Comparison of ENCODE assay signal across 21 cellular contexts in genomic region chr9:98229620-98230019, GRCh38.
"Had no signal": no experiment of that assay in that cellular context is flagged by ENCODE, and none has a peak within 500 bp of the region (broad histone marks: within the 10 kb centered on the region; RNA-seq: fewer than 3 reads in every experiment).

No MANE protein-coding gene starts in this region.

- H3K4me3 Mint-ChIP-seq: activated CD4-positive, alpha-beta memory T cell treated with anti-CD3 and anti-CD28 coated beads for 36 hours; activated naive CD8-positive, alpha-beta T cell; activated T-helper 1 cell treated with anti-CD3 and anti-CD28 coated beads, Interleukin-12 subunit alpha, Interleukin-12 subunit beta, Interleukin-2, Interleukin-4 antibody, amounts not matched to agents 30 ng/mL and 10 ng/mL and 1 ng/mL, durations not matched to agents 14 hours and 24 hours and 36 hours; nephron; stimulated activated naive CD8-positive, alpha-beta T cell treated with anti-CD3 and anti-CD28 coated beads, Interleukin-15, Interleukin-2, amounts not matched to agents 100 ng/mL and 50 ng/mL, for 24 hours; T-helper 1 cell treated with Interleukin-12 subunit alpha and Interleukin-12 subunit beta and Interleukin-4 antibody, amounts not matched to agents 30 μg/mL and 1 μg/mL, for 36 hours had no signal

- H3K27ac ChIP-seq: psoas muscle, WERI-Rb-1 had no signal

- H3K4me3 ChIP-seq: lung, psoas muscle had no signal

- H3K9me3 Mint-ChIP-seq: activated CD4-positive, alpha-beta memory T cell treated with anti-CD3 and anti-CD28 coated beads for 36 hours; activated T-helper 1 cell treated with anti-CD3 and anti-CD28 coated beads, Interleukin-12 subunit alpha, Interleukin-12 subunit beta, Interleukin-2, Interleukin-4 antibody, amounts not matched to agents 30 ng/mL and 10 ng/mL and 1 ng/mL, durations not matched to agents 14 hours and 24 hours and 36 hours; nephron; stimulated activated naive CD8-positive, alpha-beta T cell treated with anti-CD3 and anti-CD28 coated beads, Interleukin-15, Interleukin-2, amounts not matched to agents 100 ng/mL and 50 ng/mL, for 24 hours; T-helper 1 cell treated with Interleukin-12 subunit alpha and Interleukin-12 subunit beta and Interleukin-4 antibody, amounts not matched to agents 30 μg/mL and 1 μg/mL, for 36 hours had no signal

- H3K27me3 Mint-ChIP-seq: activated CD4-positive, alpha-beta memory T cell treated with anti-CD3 and anti-CD28 coated beads for 36 hours; activated naive CD8-positive, alpha-beta T cell; stimulated activated naive CD8-positive, alpha-beta T cell treated with anti-CD3 and anti-CD28 coated beads, Interleukin-15, Interleukin-2, amounts not matched to agents 100 ng/mL and 50 ng/mL, for 24 hours had no signal

- H3K9me3 ChIP-seq: psoas muscle had no signal

- DNase-seq: activated CD4-positive, alpha-beta memory T cell treated with anti-CD3 and anti-CD28 coated beads for 36 hours; activated gamma-delta T cell treated with Interleukin-2 at 50 U/mL for 16 hours; activated T-cell treated with anti-CD3 and anti-CD28 coated beads for 4 hours; amniotic stem cell; dermis blood vessel endothelial cell; effector memory CD4-positive, alpha-beta T cell; hippocampal formation; islet precursor cell; left colon; psoas muscle; right cardiac atrium; small intestine; stimulated activated CD4-positive, alpha-beta T cell treated with anti-CD3 and anti-CD28 coated beads, Interleukin-15, amount 100 ng/mL, for 24 hours; stimulated activated CD4-positive, alpha-beta T cell treated with anti-CD3 and anti-CD28 coated beads, Interleukin-2, amount 100 ng/mL, for 48 hours; WERI-Rb-1 had no signal

- H3K27ac Mint-ChIP-seq: activated CD4-positive, alpha-beta memory T cell treated with anti-CD3 and anti-CD28 coated beads for 36 hours; activated naive CD8-positive, alpha-beta T cell; activated T-helper 1 cell treated with anti-CD3 and anti-CD28 coated beads, Interleukin-12 subunit alpha, Interleukin-12 subunit beta, Interleukin-2, Interleukin-4 antibody, amounts not matched to agents 30 ng/mL and 10 ng/mL and 1 ng/mL, durations not matched to agents 14 hours and 24 hours and 36 hours; nephron; stimulated activated naive CD8-positive, alpha-beta T cell treated with anti-CD3 and anti-CD28 coated beads, Interleukin-15, Interleukin-2, amounts not matched to agents 100 ng/mL and 50 ng/mL, for 24 hours; T-helper 1 cell treated with Interleukin-12 subunit alpha and Interleukin-12 subunit beta and Interleukin-4 antibody, amounts not matched to agents 30 μg/mL and 1 μg/mL, for 36 hours had no signal

- ATAC-seq: psoas muscle, right cardiac atrium had no signal
